ENCODE assay signal across 8 cellular contexts in genomic region chr1:182143825-182144661, GRCh38.
DNase-seq lines count a peak whose midpoint lies in the region; ATAC-seq and TF ChIP-seq lines count a peak whose summit lies in the region.

No MANE protein-coding gene starts in this region.

- no peaks in the 10 kb centered on the region for H3K4me1 Mint-ChIP-seq in stimulated activated memory B cell treated with anti-CD40 and anti-IgM and Interleukin-4, amounts not matched to agents 10 μg/mL and 1 μg/mL and 100 μg/mL, for 72 hours

- ATAC-seq in left lung, result peak; percentile 81
- no peak for ATAC-seq in stimulated activated memory B cell treated with anti-CD40 and anti-IgM and Interleukin-4, amounts not matched to agents 10 μg/mL and 1 μg/mL and 100 μg/mL, for 72 hours

- intact Hi-C loops in left lung (cut with DNase I), result loop anchor here (5.0 to 10.0 kb wide), 3 partner anchors 62 to 253 kb away; partner anchors contain the start of gene GLUL (in 1 of the 2)

- H3K9me3 Mint-ChIP-seq in stimulated activated memory B cell treated with anti-CD40 and anti-IgM and Interleukin-4, amounts not matched to agents 10 μg/mL and 1 μg/mL and 100 μg/mL, for 72 hours, result no peaks in the 10 kb centered on the region

- H3K27me3 Mint-ChIP-seq in stimulated activated memory B cell treated with anti-CD40 and anti-IgM and Interleukin-4, amounts not matched to agents 10 μg/mL and 1 μg/mL and 100 μg/mL, for 72 hours, result peaks cover 27% of the 10 kb centered on the region

- peak; percentile 72 for TF ChIP-seq EP300 in suprapubic skin (IDR thresholded peaks at IDR 0.05)

- H3K27me3 ChIP-seq in left lung (no peaks in the 10 kb centered on the region), suprapubic skin (no peaks in the 10 kb centered on the region)

- no peak for TF ChIP-seq POLR2A in suprapubic skin (IDR thresholded peaks at IDR 0.05)

- H3K36me3 ChIP-seq in left lung (no peaks in the 10 kb centered on the region), suprapubic skin (no peaks in the 10 kb centered on the region)

- no peak overlapping the region for H3K4me3 Mint-ChIP-seq in stimulated activated memory B cell treated with anti-CD40 and anti-IgM and Interleukin-4, amounts not matched to agents 10 μg/mL and 1 μg/mL and 100 μg/mL, for 72 hours

- no peak for TF ChIP-seq CTCF in left lung (IDR thresholded peaks at IDR 0.05)
- TF ChIP-seq CTCF in suprapubic skin (IDR thresholded peaks at IDR 0.05), result no peak

- H3K4me1 ChIP-seq in left lung (peaks cover 19 to 64% of the 10 kb centered on the region in 2 donors), suprapubic skin (peaks cover 39% of the 10 kb centered on the region)

- no peaks in the 10 kb centered on the region for H3K9me3 ChIP-seq in left lung
- H3K9me3 ChIP-seq in suprapubic skin, result no peaks in the 10 kb centered on the region

- no peak overlapping the region for H3K4me3 ChIP-seq in left lung
- peak overlapping the region; percentile 7 for H3K4me3 ChIP-seq in suprapubic skin

- 11% methylated on average over 8 of the region's 8 CpGs for WGBS in suprapubic skin

- H3K27ac Mint-ChIP-seq in stimulated activated memory B cell treated with anti-CD40 and anti-IgM and Interleukin-4, amounts not matched to agents 10 μg/mL and 1 μg/mL and 100 μg/mL, for 72 hours, result no peak overlapping the region

- DNase-seq in AG20443 (ENCODE audit: low spot score), result peak; percentile 80
- peak; percentile 83 for DNase-seq in LHCN-M2 (ENCODE audit: low read depth)
- peak in 47 of 61 donors; percentile 10 to 82 (median 42) for DNase-seq in caudate nucleus (lab: John Stamatoyannopoulos, UW)
- peak; percentile 84 to 90 for DNase-seq in left lung
- DNase-seq in suprapubic skin (ENCODE audit: low spot score in 2 of 2), result peak; percentile 93 to 94
- no peak for DNase-seq in stimulated activated CD8-positive, alpha-beta memory T cell treated with anti-CD3 and anti-CD28 coated beads, Interleukin-4, amount 100 ng/mL, for 48 hours
- no peak for DNase-seq in stimulated activated CD4-positive, alpha-beta T cell treated with anti-CD3 and anti-CD28 coated beads, Interleukin-4, amount 100 ng/mL, for 4 hours

- H3K27ac ChIP-seq in caudate nucleus (ENCODE audit: low read depth, low read length) (peak overlapping the region; percentile 89), left lung (peak overlapping the region; percentile 92 to 99), suprapubic skin (peak overlapping the region; percentile 95)

- no peaks in the 10 kb centered on the region for H3K36me3 Mint-ChIP-seq in stimulated activated memory B cell treated with anti-CD40 and anti-IgM and Interleukin-4, amounts not matched to agents 10 μg/mL and 1 μg/mL and 100 μg/mL, for 72 hours

Comparison
In these comparisons a context has a peak if more than half of its experiments do, and no peak if none do; other contexts are left out.
1. DNase-seq: peak in AG20443 (single experiment), LHCN-M2 (single experiment), caudate nucleus (47 of 61), left lung (2 of 2) and suprapubic skin (2 of 2); none in stimulated activated CD8-positive, alpha-beta memory T cell treated with anti-CD3 and anti-CD28 coated beads, Interleukin-4, amount 100 ng/mL, for 48 hours (single experiment) and stimulated activated CD4-positive, alpha-beta T cell treated with anti-CD3 and anti-CD28 coated beads, Interleukin-4, amount 100 ng/mL, for 4 hours (0 of 2).
2. Peak in every context shown above with its lines, with median percentiles within 50 percentile points of each other: H3K27ac ChIP-seq.